In the genomic region with DNA sequence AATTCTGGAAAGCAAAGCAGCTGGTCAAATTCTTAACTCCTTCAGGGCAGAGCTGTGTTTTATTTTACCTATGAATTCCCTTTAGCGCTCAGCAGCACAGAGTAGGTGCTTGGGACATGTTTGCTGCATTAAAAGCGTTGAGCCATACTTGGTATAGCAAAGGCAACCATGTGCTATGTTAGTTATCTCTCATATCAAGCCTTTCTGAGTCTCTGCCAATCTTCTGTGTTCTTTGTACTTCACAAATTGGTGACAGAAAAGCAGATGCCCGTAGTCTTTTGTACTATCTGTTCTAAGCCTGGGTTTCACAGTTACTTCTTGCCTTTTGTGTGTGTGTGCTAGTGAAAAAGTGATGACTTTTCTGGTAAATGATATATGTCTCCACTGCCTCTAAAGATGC, we compare ENCODE assay signal across 14 cellular contexts.
"Had no signal": no experiment of that assay in that cellular context is flagged by ENCODE, and none has a peak within 500 bp of the region (broad histone marks: within the 10 kb centered on the region; RNA-seq: fewer than 3 reads in every experiment).

No MANE protein-coding gene starts in this region.

- H3K9me3 ChIP-seq: adrenal gland, colonic mucosa, ovary, thyroid gland had no signal

- H3K36me3 Mint-ChIP-seq: T-cell had no signal

- H3K4me3 ChIP-seq: adrenal gland, colonic mucosa, ovary, thyroid gland had no signal

- H3K9me3 Mint-ChIP-seq: neural crest cell had no signal

- FAIRE-seq: islet of Langerhans, urothelium cell line had no signal

- H3K27ac ChIP-seq: colonic mucosa, ovary, thyroid gland had no signal

- H3K4me1 Mint-ChIP-seq: neural crest cell had no signal

- DNase-seq: activated CD8-positive, alpha-beta memory T cell treated with anti-CD3 and anti-CD28 coated beads, Interleukin-2, amount 50 U/mL, for 48 hours; activated effector memory CD4-positive, alpha-beta T cell treated with Interleukin-2 at 50 U/mL for 16 hours; adrenal gland; central memory CD4-positive, alpha-beta T cell; colonic mucosa; mammary epithelial cell; ovary; T-cell; T-helper 9 cell; thyroid gland had no signal

- H3K4me1 ChIP-seq: colonic mucosa had no signal

- H3K36me3 ChIP-seq: adrenal gland, colonic mucosa, ovary, thyroid gland had no signal

- H3K27me3 Mint-ChIP-seq: T-cell had no signal

- H3K27me3 ChIP-seq: adrenal gland, colonic mucosa, ovary, thyroid gland had no signal

- H3K27ac Mint-ChIP-seq: T-cell had no signal

- H3K4me3 Mint-ChIP-seq: neural crest cell, T-cell had no signal

- ATAC-seq: esophagus mucosa, T-cell had no signal
